20 cellular contexts compared by ENCODE assay signal in the genomic region with DNA sequence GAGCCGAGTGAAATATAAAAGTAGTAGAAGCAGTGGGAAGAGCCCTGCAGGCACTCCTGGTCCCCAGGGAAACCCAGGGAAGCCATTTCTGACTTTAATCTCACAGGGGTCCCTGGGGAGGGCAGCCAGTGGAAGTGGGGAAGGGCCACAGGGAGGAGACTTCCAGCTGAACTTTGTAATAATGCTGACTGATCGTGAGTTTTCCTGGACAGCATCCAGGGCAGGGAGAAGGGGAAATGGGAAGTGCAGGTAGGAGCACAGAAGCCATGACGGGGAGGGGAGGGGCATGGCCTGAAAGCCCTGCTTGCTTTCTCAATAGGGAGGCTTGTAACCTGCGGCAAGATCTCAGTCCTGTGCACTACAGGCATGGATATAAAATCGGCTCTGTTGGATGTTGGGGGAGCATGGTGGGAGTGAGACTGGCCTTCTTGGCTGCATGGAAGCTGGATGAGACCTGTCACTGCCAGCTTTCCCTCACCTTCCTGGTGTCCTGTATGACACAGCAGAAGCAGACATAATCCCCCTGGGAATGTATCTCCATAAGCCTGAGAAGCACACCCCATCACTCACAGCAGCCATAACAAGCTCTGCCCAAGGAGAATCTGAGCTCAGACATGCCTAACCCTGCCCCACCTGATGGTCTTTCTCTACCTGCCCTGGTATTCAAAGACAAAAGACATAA. TPM values are rescaled to one million over a fixed set of nuclear protein-coding genes. Genes with fewer than 3 reads are reported as not detected.
DNase-seq lines count a peak whose midpoint lies in the region; ATAC-seq, FAIRE-seq and TF ChIP-seq lines count a peak whose summit lies in the region.
"Had no signal": no experiment of that assay in that cellular context is flagged by ENCODE, and none has a peak within 500 bp of the region (broad histone marks: within the 10 kb centered on the region; RNA-seq: fewer than 3 reads in every experiment).

No MANE protein-coding gene starts in this region.

- CTCF ChIA-PET in PC-3 (lab: Charles Lee): no interaction called here

- H3K27me3 Mint-ChIP-seq in type B pancreatic cell (peaks cover 17% of the 10 kb centered on the region), neural progenitor cell (ENCODE audit: insufficient read depth, low read depth) (peaks cover 9% of the 10 kb centered on the region), T-helper 17 cell (no peaks in the 10 kb centered on the region)

- H3F3A ChIP-seq in PC-3 (ENCODE audit: low read length, unreplicated experiment): no peaks in the 10 kb centered on the region
- no peaks in the 10 kb centered on the region for H3F3A ChIP-seq in neural progenitor cell (ENCODE audit: low read depth)

- H3K27ac Mint-ChIP-seq in type B pancreatic cell (peak overlapping the region; percentile 15), neural progenitor cell (no peak overlapping the region), T-helper 17 cell (no peak overlapping the region)
- H3K27ac Mint-ChIP-seq: natural killer cell treated with Interleukin-12 subunit alpha and Interleukin-12 subunit beta and Interleukin-15 and Interleukin-18, amount 100 ng/mL, for 72 hours had no signal

- H3K27ac ChIP-seq in left ventricle myocardium inferior (replicated peaks): peak overlapping the region; percentile 22
- H3K27ac ChIP-seq in PC-3 (ENCODE audit: low read length): no peak overlapping the region
- H3K27ac ChIP-seq in keratinocyte (ENCODE audit: control insufficient read depth, insufficient read depth, low read length): no peak overlapping the region
- no peak overlapping the region for H3K27ac ChIP-seq in neural progenitor cell
- H3K27ac ChIP-seq: RWPE1, tibial nerve had no signal

- peaks cover 11% of the 10 kb centered on the region for H3K4me1 Mint-ChIP-seq in type B pancreatic cell (ENCODE audit: unreplicated experiment)
- H3K4me1 Mint-ChIP-seq in neural progenitor cell: peaks cover 25% of the 10 kb centered on the region
- no peaks in the 10 kb centered on the region for H3K4me1 Mint-ChIP-seq in T-helper 17 cell

- no peak for DNase-seq in left ventricle myocardium inferior
- no peak for DNase-seq in cardiac septum (ENCODE audit: low spot score)
- no peak for DNase-seq in PC-3
- DNase-seq in keratinocyte (ENCODE audit: low read depth, low spot score): no peak
- DNase-seq in type B pancreatic cell (ENCODE audit: extremely low spot score, unreplicated experiment): no peak
- no peak for DNase-seq in neural progenitor cell (ENCODE audit: low spot score)
- DNase-seq in T-helper 17 cell: no peak
- no peak for DNase-seq in stimulated activated CD4-positive, alpha-beta T cell treated with anti-CD3 and anti-CD28 coated beads, Interleukin-1b, Interleukin-23, amount 100 ng/mL, for 48 hours
- DNase-seq: activated gamma-delta T cell; amniotic stem cell; DMS79 treated with DMSO at 0.1 percent for 48 hours; gastrocnemius medialis; kidney; NCI-H510A treated with DMSO at 0.1 percent for 48 hours; stimulated activated CD4-positive, alpha-beta T cell treated with anti-CD3 and anti-CD28 coated beads, Interleukin-2, amount 100 ng/mL, for 24 hours; stimulated activated naive CD4-positive, alpha-beta T cell treated with Interleukin-2 at 50 U/mL for 16 hours had no signal

- no peak for ATAC-seq in PC-3
- ATAC-seq in T-helper 17 cell: no peak
- ATAC-seq: activated CD4-positive, CD25-positive, alpha-beta regulatory T cell treated with anti-CD3 and anti-CD28 coated beads, Interleukin-2, amount 50 U/mL, for 24 hours; gastrocnemius medialis; natural killer cell treated with Interleukin-12 subunit alpha and Interleukin-12 subunit beta and Interleukin-15 and Interleukin-18, amount 100 ng/mL, for 72 hours had no signal

- peaks cover 8% of the 10 kb centered on the region for H3K27me3 ChIP-seq in left ventricle myocardium inferior (ENCODE audit: low read depth)
- no peaks in the 10 kb centered on the region for H3K27me3 ChIP-seq in PC-3 (ENCODE audit: low read length)
- peaks cover 3% of the 10 kb centered on the region for H3K27me3 ChIP-seq in keratinocyte (ENCODE audit: control insufficient read depth, extremely low read depth, insufficient read depth, low read length)
- no peaks in the 10 kb centered on the region for H3K27me3 ChIP-seq in neural progenitor cell
- H3K27me3 ChIP-seq: gastrocnemius medialis, tibial nerve had no signal

- H3K4me3 Mint-ChIP-seq in type B pancreatic cell (no peak overlapping the region), neural progenitor cell (no peak overlapping the region), T-helper 17 cell (no peak overlapping the region)
- H3K4me3 Mint-ChIP-seq: natural killer cell treated with Interleukin-12 subunit alpha and Interleukin-12 subunit beta and Interleukin-15 and Interleukin-18, amount 100 ng/mL, for 72 hours had no signal

- H3K9me1 ChIP-seq in keratinocyte (ENCODE audit: control insufficient read depth, extremely low read depth, insufficient read depth, low read length): no peaks in the 10 kb centered on the region

- H3K4me2 ChIP-seq in PC-3 (ENCODE audit: low read length) (no peak overlapping the region), keratinocyte (ENCODE audit: control insufficient read depth, extremely low read depth, insufficient read depth, low read depth, low read length) (no peak overlapping the region), neural progenitor cell (no peak overlapping the region)

- H3K9me3 Mint-ChIP-seq in type B pancreatic cell (no peaks in the 10 kb centered on the region), neural progenitor cell (peaks cover 17% of the 10 kb centered on the region)

- FAIRE-seq in keratinocyte (lab: Jason Lieb, UNC): no peak
- FAIRE-seq: kidney had no signal

- H3K36me3 Mint-ChIP-seq in type B pancreatic cell: no peaks in the 10 kb centered on the region
- no peaks in the 10 kb centered on the region for H3K36me3 Mint-ChIP-seq in neural progenitor cell
- peaks cover 17% of the 10 kb centered on the region for H3K36me3 Mint-ChIP-seq in T-helper 17 cell (ENCODE audit: low read depth)

- H2AFZ ChIP-seq in PC-3 (ENCODE audit: low read length) (peak overlapping the region; percentile 31; the same call in 1 of the 2 replicates), keratinocyte (ENCODE audit: control insufficient read depth, low read length) (peak overlapping the region; percentile 26), neural progenitor cell (replicated peaks) (no peak overlapping the region)

- H3K9me2 ChIP-seq in PC-3 (replicated peaks; ENCODE audit: low read length): no peaks in the 10 kb centered on the region

- H3K79me2 ChIP-seq in PC-3 (ENCODE audit: low read length) (no peaks in the 10 kb centered on the region), keratinocyte (ENCODE audit: control insufficient read depth, insufficient read depth, low read length) (no peaks in the 10 kb centered on the region), neural progenitor cell (ENCODE audit: low read depth) (no peaks in the 10 kb centered on the region)

- no TSS peak for BruUV-seq in PC-3 (replicated peaks; lab: Mats Ljungman, UMichigan)

- H3K4me1 ChIP-seq in left ventricle myocardium inferior (peaks cover 10% of the 10 kb centered on the region), PC-3 (ENCODE audit: insufficient read depth, low read length) (no peaks in the 10 kb centered on the region), keratinocyte (ENCODE audit: control insufficient read depth, extremely low read depth, insufficient read depth, low read length) (peaks cover 6% of the 10 kb centered on the region), neural progenitor cell (no peaks in the 10 kb centered on the region)
- H3K4me1 ChIP-seq: gastrocnemius medialis, tibial nerve had no signal

- H3K9me3 ChIP-seq in left ventricle myocardium inferior (replicated peaks): peaks cover 35% of the 10 kb centered on the region
- no peaks in the 10 kb centered on the region for H3K9me3 ChIP-seq in PC-3 (ENCODE audit: low read length)
- no peaks in the 10 kb centered on the region for H3K9me3 ChIP-seq in keratinocyte (ENCODE audit: control insufficient read depth, low read depth, low read length)
- no peaks in the 10 kb centered on the region for H3K9me3 ChIP-seq in neural progenitor cell (ENCODE audit: low read depth)
- no peaks in the 10 kb centered on the region for H3K9me3 ChIP-seq in T-helper 17 cell (ENCODE audit: control insufficient read depth, low read length, poor library complexity, severe bottlenecking)
- H3K9me3 ChIP-seq: gastrocnemius medialis had no signal

- intact Hi-C loops in left ventricle myocardium inferior (cut with micrococcal nuclease): no loop called here
- intact Hi-C loops in cardiac septum (cut with DNase I): loop anchor here (5.0 kb wide), 1 partner anchor 44 kb away; no protein-coding TSS in a partner anchor
- intact Hi-C loops in PC-3 (cut with micrococcal nuclease): no loop called here

- TF ChIP-seq CTCF in left ventricle myocardium inferior (IDR thresholded peaks at IDR 0.05; ENCODE audit: borderline replicate concordance): no peak
- TF ChIP-seq CTCF in PC-3 (conservative IDR thresholded peaks at IDR 0.05; ENCODE audit: low read depth, low read length): no peak
- no peak for TF ChIP-seq CTCF in keratinocyte (optimal IDR thresholded peaks at IDR 0.05 in 1 of 3, IDR thresholded peaks at IDR 0.05 in 1 of 3, conservative IDR thresholded peaks at IDR 0.05 in 1 of 3; ENCODE audit: extremely low read depth in 1 of 3, insufficient read depth in 2 of 3, low read length in 3 of 3)
- TF ChIP-seq CTCF in type B pancreatic cell (conservative IDR thresholded peaks at IDR 0.05): no peak
- TF ChIP-seq CTCF in neural progenitor cell (IDR thresholded peaks at IDR 0.05): no peak

- H3K9ac ChIP-seq in PC-3 (ENCODE audit: low read length) (no peak overlapping the region), keratinocyte (ENCODE audit: control insufficient read depth, extremely low read depth, insufficient read depth, low read length) (no peak overlapping the region), neural progenitor cell (no peak overlapping the region)

- dilution Hi-C loops in keratinocyte (cut with MboI; ENCODE audit: extremely low pct_ligation_motif_present, low sequenced_read_pairs): no loop called here

- H3K4me3 ChIP-seq in left ventricle myocardium inferior (no peak overlapping the region), PC-3 (ENCODE audit: low read length) (no peak overlapping the region), keratinocyte (ENCODE audit: control insufficient read depth in 2 of 3, extremely low read depth in 1 of 3, insufficient read depth in 2 of 3, low read depth in 1 of 3, low read length in 3 of 3) (no peak overlapping the region), neural progenitor cell (no peak overlapping the region)
- H3K4me3 ChIP-seq: gastrocnemius medialis, tibial nerve had no signal

- POLR2A ChIA-PET in PC-3 (lab: Charles Lee; ENCODE audit: unreplicated experiment): interaction anchor here (0.6 to 0.7 kb wide), 2 partner anchors 350 to 467 kb away, joined by 3 to 4 read pairs; no protein-coding TSS in a partner anchor

- H3K36me3 ChIP-seq in left ventricle myocardium inferior (peaks cover 34% of the 10 kb centered on the region), PC-3 (ENCODE audit: low read depth, low read length) (no peaks in the 10 kb centered on the region), keratinocyte (ENCODE audit: control insufficient read depth in 2 of 2, extremely low read depth in 1 of 2, insufficient read depth in 2 of 2, low read length in 2 of 2) (no peaks in the 10 kb centered on the region), neural progenitor cell (no peaks in the 10 kb centered on the region)
- H3K36me3 ChIP-seq: gastrocnemius medialis had no signal

- no peaks in the 10 kb centered on the region for H4K20me1 ChIP-seq in PC-3 (ENCODE audit: low read length)
- no peaks in the 10 kb centered on the region for H4K20me1 ChIP-seq in keratinocyte (ENCODE audit: control insufficient read depth, extremely low read depth, insufficient read depth, low read length)
- H4K20me1 ChIP-seq in neural progenitor cell (ENCODE audit: low read depth): no peaks in the 10 kb centered on the region

RNA-seq across cellular contexts. Expression of a gene that starts 15.1 kb away (rescaled TPM):
- total RNA-seq in left ventricle myocardium inferior: 8.8 TPM
- total RNA-seq in cardiac septum: 11.0 TPM
- 12.6 and 22.0 TPM in 2 replicates for total RNA-seq in PC-3 (2014; rRNA removed)
- polyA plus RNA-seq in keratinocyte: 151 to 203 TPM (median 164 TPM) in 3 replicates
- polyA plus RNA-seq in keratinocyte (2011; ENCODE audit: low read depth): 14.9 TPM
- 101 and 117 TPM in 2 replicates for polyA plus RNA-seq in keratinocyte (2011; cell fraction: cytosol; rRNA removed)
- polyA plus RNA-seq in keratinocyte (2011; cell fraction: nucleus; rRNA removed): 216 and 223 TPM in 2 replicates
- 8.6 and 210 TPM in 2 replicates for polyA plus RNA-seq in keratinocyte (2012; ENCODE audit: low replicate concordance)
- 169 to 343 TPM (median 301 TPM) in 3 replicates for polyA minus RNA-seq in keratinocyte
- polyA minus RNA-seq in keratinocyte (2011; cell fraction: cytosol; rRNA and poly(A)+ RNA removed): 211 TPM
- 227 and 255 TPM in 2 replicates for polyA minus RNA-seq in keratinocyte (2011; cell fraction: nucleus; rRNA and poly(A)+ RNA removed)
- total RNA-seq in type B pancreatic cell (ENCODE audit: low replicate concordance): 9.8 and 34.8 TPM in 2 replicates
- total RNA-seq in neural progenitor cell (ENCODE audit: low replicate concordance): 0.15 and 1.7 TPM in 2 replicates
- total RNA-seq in T-helper 17 cell: 10 to 100 TPM; 58.6 to 75.9 TPM

RNA-seq across cellular contexts. Expression of a gene that starts 49.1 kb away (rescaled TPM):
- total RNA-seq in left ventricle myocardium inferior (5.4 TPM), cardiac septum (5.0 TPM), PC-3 (2014; rRNA removed) (0.15 and 0.46 TPM in 2 replicates), type B pancreatic cell (ENCODE audit: low replicate concordance) (0.92 and 2.0 TPM in 2 replicates), neural progenitor cell (ENCODE audit: low replicate concordance) (2.2 and 3.3 TPM in 2 replicates), T-helper 17 cell (10 to 100 TPM; 86.4 to 97.2 TPM)
- 6.8 to 11.0 TPM (median 7.1 TPM) in 3 replicates for polyA plus RNA-seq in keratinocyte
- polyA plus RNA-seq in keratinocyte (2011; ENCODE audit: low read depth): not detected
- 3.3 and 6.1 TPM in 2 replicates for polyA plus RNA-seq in keratinocyte (2011; cell fraction: cytosol; rRNA removed)
- polyA plus RNA-seq in keratinocyte (2011; cell fraction: nucleus; rRNA removed): 8.2 and 8.6 TPM in 2 replicates
- polyA plus RNA-seq in keratinocyte (2012; ENCODE audit: low replicate concordance): 0.14 and 9.2 TPM in 2 replicates
- 5.3 to 7.3 TPM (median 6.3 TPM) in 3 replicates for polyA minus RNA-seq in keratinocyte
- 2.3 TPM for polyA minus RNA-seq in keratinocyte (2011; cell fraction: cytosol; rRNA and poly(A)+ RNA removed)
- polyA minus RNA-seq in keratinocyte (2011; cell fraction: nucleus; rRNA and poly(A)+ RNA removed): 3.5 and 3.6 TPM in 2 replicates

Comparison
In these comparisons a context has a peak if more than half of its experiments do, and no peak if none do; other contexts are left out.
1. RNA of a gene that starts 49.1 kb away (total RNA-seq): 86.4 to 97.2 TPM in T-helper 17 cell; 5.4 TPM in left ventricle myocardium inferior (single experiment), 5.0 TPM in cardiac septum (single experiment), 2.2 to 3.3 TPM in neural progenitor cell, 0.92 to 2.0 TPM in type B pancreatic cell and 0.15 to 0.46 TPM in PC-3; every median in the first group is over 10 times any median in the second.